ENCODE assay signal across 14 cellular contexts in genomic region chr9:36327903-36328302, GRCh38.
DNase-seq lines count a peak whose midpoint lies in the region; TF ChIP-seq lines count a peak whose summit lies in the region.
"Had no signal": no experiment of that assay in that cellular context is flagged by ENCODE, and none has a peak within 500 bp of the region (broad histone marks: within the 10 kb centered on the region; RNA-seq: fewer than 3 reads in every experiment).

No MANE protein-coding gene starts in this region.

- intact Hi-C loops in cardiac septum (cut with DNase I) = loop anchor here (5.0 kb wide), 1 partner anchor 81 kb away; no protein-coding TSS in a partner anchor

- H3K27ac Mint-ChIP-seq in type B pancreatic cell = peak overlapping the region; percentile 41
- H3K27ac Mint-ChIP-seq: activated CD8-positive, alpha-beta T cell treated with anti-CD3 and anti-CD28 coated beads for 36 hours; activated naive CD4-positive, alpha-beta T cell treated with anti-CD3 and anti-CD28 coated beads for 36 hours had no signal

- H3K4me3 Mint-ChIP-seq in type B pancreatic cell = no peak overlapping the region
- H3K4me3 Mint-ChIP-seq: activated CD8-positive, alpha-beta T cell treated with anti-CD3 and anti-CD28 coated beads for 36 hours; activated naive CD4-positive, alpha-beta T cell treated with anti-CD3 and anti-CD28 coated beads for 36 hours; naive thymus-derived CD4-positive, alpha-beta T cell had no signal

- H3K4me1 Mint-ChIP-seq in type B pancreatic cell (ENCODE audit: unreplicated experiment) = peaks cover 19% of the 10 kb centered on the region

- H3K27me3 Mint-ChIP-seq in type B pancreatic cell = no peaks in the 10 kb centered on the region
- H3K27me3 Mint-ChIP-seq: activated CD8-positive, alpha-beta T cell treated with anti-CD3 and anti-CD28 coated beads for 36 hours; naive thymus-derived CD4-positive, alpha-beta T cell had no signal

- TF ChIP-seq CTCF in type B pancreatic cell (conservative IDR thresholded peaks at IDR 0.05) = no peak

- DNase-seq in HT1080 (ENCODE audit: low read depth) (peak; percentile 67), astrocyte of the hippocampus (ENCODE audit: low read depth, low spot score) (peak; percentile 55), iPS-NIHi7 (ENCODE audit: extremely low spot score) (peak; percentile 38), type B pancreatic cell (ENCODE audit: extremely low spot score, unreplicated experiment) (no peak), cardiac septum (ENCODE audit: low spot score) (no peak), NCI-H1694 treated with DMSO at 0.1 percent for 48 hours (lab: John Stamatoyannopoulos, UW) (no peak), ecto neural progenitor cell (ENCODE audit: low spot score) (no peak)
- DNase-seq: activated CD8-positive, alpha-beta T cell treated with anti-CD3 and anti-CD28 coated beads for 36 hours; activated naive CD4-positive, alpha-beta T cell treated with anti-CD3 and anti-CD28 coated beads for 36 hours; dermis blood vessel endothelial cell; naive thymus-derived CD4-positive, alpha-beta T cell; NCI-H1105; NCI-H748 treated with DMSO at 0.1 percent for 48 hours; stimulated activated CD4-positive, alpha-beta T cell treated with anti-CD3 and anti-CD28 coated beads, Interleukin-12 subunit alpha, Interleukin-12 subunit beta, amount 100 ng/mL, for 4 hours had no signal

- no peaks in the 10 kb centered on the region for H3K9me3 Mint-ChIP-seq in type B pancreatic cell
- H3K9me3 Mint-ChIP-seq: activated CD8-positive, alpha-beta T cell treated with anti-CD3 and anti-CD28 coated beads for 36 hours; activated naive CD4-positive, alpha-beta T cell treated with anti-CD3 and anti-CD28 coated beads for 36 hours; naive thymus-derived CD4-positive, alpha-beta T cell had no signal

- no peaks in the 10 kb centered on the region for H3K36me3 Mint-ChIP-seq in type B pancreatic cell
- H3K36me3 Mint-ChIP-seq: naive thymus-derived CD4-positive, alpha-beta T cell had no signal

Comparison
In these comparisons a context has a peak if more than half of its experiments do, and no peak if none do; other contexts are left out.
1. DNase-seq: peak in HT1080 (single experiment), astrocyte of the hippocampus (single experiment) and iPS-NIHi7 (single experiment); none in type B pancreatic cell (single experiment), cardiac septum (single experiment), NCI-H1694 treated with DMSO at 0.1 percent for 48 hours (single experiment) and ecto neural progenitor cell (single experiment).